ENCODE assay signal across 8 cellular contexts in genomic region chr9:128370367-128370751, GRCh38. TPM values are rescaled to one million over a fixed set of nuclear protein-coding genes. Genes with fewer than 3 reads are reported as not detected.
DNase-seq lines count a peak whose midpoint lies in the region; ATAC-seq and TF ChIP-seq lines count a peak whose summit lies in the region.

No MANE protein-coding gene starts in this region.

- ATAC-seq in GM18907 (IDR thresholded peaks at IDR 0.05; ENCODE audit: unreplicated experiment) = peak; percentile 10
- ATAC-seq in SK-N-SH treated with all-trans-retinoic acid at 6 μM for 48 hours = peak; percentile 14
- ATAC-seq in HG02623 (IDR thresholded peaks at IDR 0.05; ENCODE audit: unreplicated experiment) = no peak

- peak overlapping the region; percentile 96 for H3K9ac ChIP-seq in skeletal muscle satellite cell (ENCODE audit: low read depth, low read length)

- H3K27me3 ChIP-seq in skeletal muscle satellite cell (ENCODE audit: control insufficient read depth, insufficient read depth, low read length) = no peaks in the 10 kb centered on the region

- TF ChIP-seq CTCF in fibroblast of the aortic adventitia (IDR thresholded peaks at IDR 0.05; ENCODE audit: insufficient read depth, low read length) (no peak), GM13977 (IDR thresholded peaks at IDR 0.05; ENCODE audit: extremely low read depth, insufficient read depth, missing control alignments) (no peak)

- peak overlapping the region; percentile 79 for H3K4me2 ChIP-seq in skeletal muscle satellite cell (ENCODE audit: low read length)

- DNase-seq in fibroblast of the aortic adventitia (ENCODE audit: low read depth) (no peak), D341Med (ENCODE audit: low spot score) (no peak), CD1c-positive myeloid dendritic cell (ENCODE audit: extremely low spot score) (no peak), GM13977 (ENCODE audit: low spot score) (no peak)

- in situ Hi-C loops in GM13977 (cut with MboI; ENCODE audit: low pct_unique_long_range_greater_than_20kb, low sequenced_read_pairs, unreplicated experiment) = no loop called here

- H3K4me3 ChIP-seq in fibroblast of the aortic adventitia (ENCODE audit: low read depth, low read length) = peak overlapping the region; percentile 94
- peak overlapping the region; percentile 92 for H3K4me3 ChIP-seq in skeletal muscle satellite cell (ENCODE audit: low read length)

- H3K4me1 ChIP-seq in skeletal muscle satellite cell (ENCODE audit: control insufficient read depth, insufficient read depth, low read length) = peaks cover 20% of the 10 kb centered on the region

- no peaks in the 10 kb centered on the region for H3K36me3 ChIP-seq in skeletal muscle satellite cell (ENCODE audit: insufficient read depth, low read length)

- no peaks in the 10 kb centered on the region for H3K9me3 ChIP-seq in skeletal muscle satellite cell (replicated peaks; ENCODE audit: low read length)

TF ChIP-seq in SK-N-SH treated with all-trans-retinoic acid at 6 μM for 48 hours, 23 proteins besides CTCF, POLR2A, EP300 and RAD21:
- no peak for TF ChIP-seq ZFP3 (CRISPR knock-in tag; IDR thresholded peaks at IDR 0.05)
- TF ChIP-seq, protein P1, sequence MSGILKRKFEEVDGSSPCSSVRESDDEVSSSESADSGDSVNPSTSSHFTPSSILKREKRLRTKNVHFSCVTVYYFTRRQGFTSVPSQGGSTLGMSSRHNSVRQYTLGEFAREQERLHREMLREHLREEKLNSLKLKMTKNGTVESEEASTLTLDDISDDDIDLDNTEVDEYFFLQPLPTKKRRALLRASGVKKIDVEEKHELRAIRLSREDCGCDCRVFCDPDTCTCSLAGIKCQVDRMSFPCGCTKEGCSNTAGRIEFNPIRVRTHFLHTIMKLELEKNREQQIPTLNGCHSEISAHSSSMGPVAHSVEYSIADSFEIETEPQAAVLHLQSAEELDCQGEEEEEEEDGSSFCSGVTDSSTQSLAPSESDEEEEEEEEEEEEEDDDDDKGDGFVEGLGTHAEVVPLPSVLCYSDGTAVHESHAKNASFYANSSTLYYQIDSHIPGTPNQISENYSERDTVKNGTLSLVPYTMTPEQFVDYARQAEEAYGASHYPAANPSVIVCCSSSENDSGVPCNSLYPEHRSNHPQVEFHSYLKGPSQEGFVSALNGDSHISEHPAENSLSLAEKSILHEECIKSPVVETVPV (CRISPR knock-in tag; IDR thresholded peaks at IDR 0.05) = no peak
- TF ChIP-seq ZNF565 (CRISPR knock-in tag; conservative IDR thresholded peaks at IDR 0.05; ENCODE audit: low read depth) = no peak
- TF ChIP-seq, protein P2, sequence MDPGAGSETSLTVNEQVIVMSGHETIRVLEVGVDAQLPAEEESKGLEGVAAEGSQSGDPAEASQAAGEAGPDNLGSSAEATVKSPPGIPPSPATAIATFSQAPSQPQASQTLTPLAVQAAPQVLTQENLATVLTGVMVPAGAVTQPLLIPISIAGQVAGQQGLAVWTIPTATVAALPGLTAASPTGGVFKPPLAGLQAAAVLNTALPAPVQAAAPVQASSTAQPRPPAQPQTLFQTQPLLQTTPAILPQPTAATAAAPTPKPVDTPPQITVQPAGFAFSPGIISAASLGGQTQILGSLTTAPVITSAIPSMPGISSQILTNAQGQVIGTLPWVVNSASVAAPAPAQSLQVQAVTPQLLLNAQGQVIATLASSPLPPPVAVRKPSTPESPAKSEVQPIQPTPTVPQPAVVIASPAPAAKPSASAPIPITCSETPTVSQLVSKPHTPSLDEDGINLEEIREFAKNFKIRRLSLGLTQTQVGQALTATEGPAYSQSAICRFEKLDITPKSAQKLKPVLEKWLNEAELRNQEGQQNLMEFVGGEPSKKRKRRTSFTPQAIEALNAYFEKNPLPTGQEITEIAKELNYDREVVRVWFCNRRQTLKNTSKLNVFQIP (CRISPR knock-in tag; IDR thresholded peaks at IDR 0.05; ENCODE audit: borderline replicate concordance, low read depth) = no peak
- TF ChIP-seq GLIS3 (CRISPR knock-in tag; IDR thresholded peaks at IDR 0.05) = no peak
- TF ChIP-seq ZC3H10 (CRISPR knock-in tag; IDR thresholded peaks at IDR 0.05) = no peak
- TF ChIP-seq ZNF8 (CRISPR knock-in tag; IDR thresholded peaks at IDR 0.05) = no peak

RNA-seq across cellular contexts. Expression of gene URM1, which starts 0.8 kb away (rescaled TPM):
- total RNA-seq in fibroblast of the aortic adventitia (ENCODE audit: low replicate concordance) = 33.8 and 46.4 TPM in 2 replicates
- total RNA-seq in skeletal muscle satellite cell (2012; rRNA removed) = 30.2 and 34.1 TPM in 2 replicates

RNA-seq across cellular contexts. Expression of gene SLC27A4, which starts 30.0 kb away (rescaled TPM):
- total RNA-seq in fibroblast of the aortic adventitia (ENCODE audit: low replicate concordance) = 23.5 and 27.9 TPM in 2 replicates
- total RNA-seq in skeletal muscle satellite cell (2012; rRNA removed) = 23.8 and 29.3 TPM in 2 replicates

RNA-seq across cellular contexts. Expression of gene COQ4, which starts 47.7 kb away (rescaled TPM):
- 13.5 and 34.9 TPM in 2 replicates for total RNA-seq in fibroblast of the aortic adventitia (ENCODE audit: low replicate concordance)
- 43.1 and 68.8 TPM in 2 replicates for total RNA-seq in skeletal muscle satellite cell (2012; rRNA removed)

RNA-seq across cellular contexts. Expression of gene TRUB2, which starts 48.1 kb away (rescaled TPM):
- total RNA-seq in fibroblast of the aortic adventitia (ENCODE audit: low replicate concordance) = 13.6 and 26.2 TPM in 2 replicates
- total RNA-seq in skeletal muscle satellite cell (2012; rRNA removed) = 18.8 and 19.7 TPM in 2 replicates

RNA-seq across cellular contexts. Expression of gene CERCAM, which starts 50.3 kb away (rescaled TPM):
- 74.9 and 109 TPM in 2 replicates for total RNA-seq in fibroblast of the aortic adventitia (ENCODE audit: low replicate concordance)
- total RNA-seq in skeletal muscle satellite cell (2012; rRNA removed) = 79.3 and 89.6 TPM in 2 replicates
